ENCODE assay signal across 1 cellular context in the genomic region with DNA sequence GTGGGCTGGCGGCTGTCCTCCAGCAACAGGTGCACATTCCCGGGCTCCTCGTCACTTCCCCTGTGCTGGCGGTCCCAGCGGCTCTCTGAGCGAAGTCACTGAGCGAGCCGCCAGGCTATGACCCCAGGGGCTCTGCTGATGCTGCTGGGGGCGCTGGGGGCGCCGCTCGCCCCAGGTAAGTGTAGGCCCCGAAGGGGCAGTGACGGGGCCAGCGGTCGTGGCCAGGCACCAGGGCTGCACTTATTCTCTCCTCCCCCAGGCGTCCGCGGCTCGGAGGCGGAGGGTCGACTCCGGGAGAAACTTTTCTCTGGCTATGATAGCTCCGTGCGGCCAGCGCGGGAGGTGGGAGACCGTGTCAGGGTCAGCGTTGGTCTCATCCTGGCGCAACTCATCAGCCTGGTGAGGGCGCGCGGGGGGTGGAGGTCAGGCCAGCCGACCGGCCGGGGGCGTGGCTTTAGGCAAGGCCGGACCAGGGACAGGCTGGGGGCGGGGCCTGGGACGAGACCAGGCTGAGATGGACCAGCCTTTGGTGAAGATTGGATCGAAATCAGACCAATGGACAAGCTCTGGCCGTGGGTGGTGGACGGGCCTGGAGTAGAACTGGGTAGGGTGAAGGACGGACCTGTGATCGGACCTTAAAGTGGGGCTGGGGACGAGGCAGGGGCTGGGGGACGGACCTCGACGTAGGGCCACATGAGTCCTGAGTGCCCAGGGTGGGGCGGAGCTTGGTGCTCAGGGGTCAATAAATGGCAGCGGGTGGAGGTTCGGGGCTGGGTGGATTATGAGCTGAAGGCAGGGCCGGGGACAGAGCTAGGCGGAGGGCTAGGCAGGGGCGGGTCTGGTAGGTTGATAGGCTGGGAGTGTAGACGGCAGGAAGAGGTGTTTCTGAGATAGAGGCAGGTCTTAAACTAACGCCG.
TF ChIP-seq lines count a peak whose summit lies in the region.

A gene with protein sequence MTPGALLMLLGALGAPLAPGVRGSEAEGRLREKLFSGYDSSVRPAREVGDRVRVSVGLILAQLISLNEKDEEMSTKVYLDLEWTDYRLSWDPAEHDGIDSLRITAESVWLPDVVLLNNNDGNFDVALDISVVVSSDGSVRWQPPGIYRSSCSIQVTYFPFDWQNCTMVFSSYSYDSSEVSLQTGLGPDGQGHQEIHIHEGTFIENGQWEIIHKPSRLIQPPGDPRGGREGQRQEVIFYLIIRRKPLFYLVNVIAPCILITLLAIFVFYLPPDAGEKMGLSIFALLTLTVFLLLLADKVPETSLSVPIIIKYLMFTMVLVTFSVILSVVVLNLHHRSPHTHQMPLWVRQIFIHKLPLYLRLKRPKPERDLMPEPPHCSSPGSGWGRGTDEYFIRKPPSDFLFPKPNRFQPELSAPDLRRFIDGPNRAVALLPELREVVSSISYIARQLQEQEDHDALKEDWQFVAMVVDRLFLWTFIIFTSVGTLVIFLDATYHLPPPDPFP (plus strand): TSS at position 51 of the 917 bp plus-strand sequence. CDS start 67 bp downstream, at position 118.

TF ChIP-seq in liver, 16 proteins besides CTCF, POLR2A, EP300 and RAD21 (continued from another document):
- TF ChIP-seq, protein P1, sequence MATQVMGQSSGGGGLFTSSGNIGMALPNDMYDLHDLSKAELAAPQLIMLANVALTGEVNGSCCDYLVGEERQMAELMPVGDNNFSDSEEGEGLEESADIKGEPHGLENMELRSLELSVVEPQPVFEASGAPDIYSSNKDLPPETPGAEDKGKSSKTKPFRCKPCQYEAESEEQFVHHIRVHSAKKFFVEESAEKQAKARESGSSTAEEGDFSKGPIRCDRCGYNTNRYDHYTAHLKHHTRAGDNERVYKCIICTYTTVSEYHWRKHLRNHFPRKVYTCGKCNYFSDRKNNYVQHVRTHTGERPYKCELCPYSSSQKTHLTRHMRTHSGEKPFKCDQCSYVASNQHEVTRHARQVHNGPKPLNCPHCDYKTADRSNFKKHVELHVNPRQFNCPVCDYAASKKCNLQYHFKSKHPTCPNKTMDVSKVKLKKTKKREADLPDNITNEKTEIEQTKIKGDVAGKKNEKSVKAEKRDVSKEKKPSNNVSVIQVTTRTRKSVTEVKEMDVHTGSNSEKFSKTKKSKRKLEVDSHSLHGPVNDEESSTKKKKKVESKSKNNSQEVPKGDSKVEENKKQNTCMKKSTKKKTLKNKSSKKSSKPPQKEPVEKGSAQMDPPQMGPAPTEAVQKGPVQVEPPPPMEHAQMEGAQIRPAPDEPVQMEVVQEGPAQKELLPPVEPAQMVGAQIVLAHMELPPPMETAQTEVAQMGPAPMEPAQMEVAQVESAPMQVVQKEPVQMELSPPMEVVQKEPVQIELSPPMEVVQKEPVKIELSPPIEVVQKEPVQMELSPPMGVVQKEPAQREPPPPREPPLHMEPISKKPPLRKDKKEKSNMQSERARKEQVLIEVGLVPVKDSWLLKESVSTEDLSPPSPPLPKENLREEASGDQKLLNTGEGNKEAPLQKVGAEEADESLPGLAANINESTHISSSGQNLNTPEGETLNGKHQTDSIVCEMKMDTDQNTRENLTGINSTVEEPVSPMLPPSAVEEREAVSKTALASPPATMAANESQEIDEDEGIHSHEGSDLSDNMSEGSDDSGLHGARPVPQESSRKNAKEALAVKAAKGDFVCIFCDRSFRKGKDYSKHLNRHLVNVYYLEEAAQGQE (IDR thresholded peaks at IDR 0.05): peak; percentile 68
- TF ChIP-seq HNF4A (conservative IDR thresholded peaks at IDR 0.05) (peak; percentile 16 to 41), YY1 (IDR thresholded peaks at IDR 0.05) (peak; percentile 94)
TF ChIP-seq in liver: peak in this region for 6.
